Comparison of ENCODE assay signal across 8 cellular contexts in genomic region chr9:129887210-129888084, GRCh38. TPM values are rescaled to one million over a fixed set of nuclear protein-coding genes. Genes with fewer than 3 reads are reported as not detected.
DNase-seq lines count a peak whose midpoint lies in the region; ATAC-seq and TF ChIP-seq lines count a peak whose summit lies in the region.

No MANE protein-coding gene starts in this region.

- DNase-seq in Daoy (ENCODE audit: low read depth): peak; percentile 65
- peak; percentile 89 for DNase-seq in OCI-M1 (lab: John Stamatoyannopoulos, UW)
- DNase-seq in activated naive CD8-positive, alpha-beta T cell treated with anti-CD3 and anti-CD28 coated beads, Interleukin-2, amount 10 ng/mL, durations not matched to agents 7 days and 5 days: peak; percentile 58
- no peak for DNase-seq in thoracic aorta (ENCODE audit: low spot score)
- no peak for DNase-seq in HUDEP-2 (lab: John Stamatoyannopoulos, UW; ENCODE audit: unreplicated experiment in 76 of 76)
- DNase-seq in lower leg skin (ENCODE audit: low spot score in 2 of 2): no peak

- H3K27ac ChIP-seq in mesodermal cell (ENCODE audit: low read depth, low read length, severe bottlenecking) (peak overlapping the region; percentile 57), thoracic aorta (peak overlapping the region in 1 of 2 donors; percentile 75)

- H3K4me3 ChIP-seq in mesodermal cell (ENCODE audit: extremely low read depth, insufficient read depth, low read length, poor library complexity, severe bottlenecking) (no peak overlapping the region), thoracic aorta (peak overlapping the region; percentile 28), lower leg skin (ENCODE audit: low read depth, poor library complexity, severe bottlenecking) (no peak overlapping the region)

- no peaks in the 10 kb centered on the region for H3K9me3 Mint-ChIP-seq in activated naive CD8-positive, alpha-beta T cell treated with anti-CD3 and anti-CD28 coated beads, Interleukin-2, amount 10 ng/mL, durations not matched to agents 7 days and 5 days

- H3K36me3 ChIP-seq in mesodermal cell (ENCODE audit: control insufficient read depth, insufficient read depth, low read length): peaks cover 41% of the 10 kb centered on the region
- no peaks in the 10 kb centered on the region for H3K36me3 ChIP-seq in thoracic aorta

- H3K4me1 ChIP-seq in mesodermal cell (ENCODE audit: control insufficient read depth, insufficient read depth, low read length, poor library complexity, severe bottlenecking) (peaks cover 47% of the 10 kb centered on the region), thoracic aorta (ENCODE audit: control insufficient read depth in 1 of 2, low read depth in 2 of 2) (peaks cover 16 to 54% of the 10 kb centered on the region in 2 donors)

- peak overlapping the region; percentile 91 for H3K4me3 Mint-ChIP-seq in activated naive CD8-positive, alpha-beta T cell treated with anti-CD3 and anti-CD28 coated beads, Interleukin-2, amount 10 ng/mL, durations not matched to agents 7 days and 5 days

- WGBS in mesodermal cell (ENCODE audit: insufficient coverage in 2 of 2), 2 experiments: 80 to 87% methylated on average over 18 to 19 of the region's 24 CpGs
- 71% methylated on average over 24 of the region's 24 CpGs for WGBS in lower leg skin, 2 donors

- H3K9me3 ChIP-seq in mesodermal cell (ENCODE audit: control insufficient read depth, low read length) (no peaks in the 10 kb centered on the region), thoracic aorta (no peaks in the 10 kb centered on the region)

- H3K4me1 Mint-ChIP-seq in activated naive CD8-positive, alpha-beta T cell treated with anti-CD3 and anti-CD28 coated beads, Interleukin-2, amount 10 ng/mL, durations not matched to agents 7 days and 5 days: peaks cover 70% of the 10 kb centered on the region

- TF ChIP-seq CTCF in thoracic aorta (IDR thresholded peaks at IDR 0.05): no peak
- TF ChIP-seq CTCF in lower leg skin (IDR thresholded peaks at IDR 0.05): no peak

- intact Hi-C loops in lower leg skin (cut with DNase I; ENCODE audit: low total_unique reads): loop anchor here (10.0 kb wide), 2 partner anchors 167 to 217 kb away; partner anchors contain the start of gene GPR107

- no peaks in the 10 kb centered on the region for H3K27me3 Mint-ChIP-seq in activated naive CD8-positive, alpha-beta T cell treated with anti-CD3 and anti-CD28 coated beads, Interleukin-2, amount 10 ng/mL, durations not matched to agents 7 days and 5 days

- H3K36me3 Mint-ChIP-seq in activated naive CD8-positive, alpha-beta T cell treated with anti-CD3 and anti-CD28 coated beads, Interleukin-2, amount 10 ng/mL, durations not matched to agents 7 days and 5 days: peaks cover 25% of the 10 kb centered on the region

- peak overlapping the region; percentile 97 for H3K27ac Mint-ChIP-seq in activated naive CD8-positive, alpha-beta T cell treated with anti-CD3 and anti-CD28 coated beads, Interleukin-2, amount 10 ng/mL, durations not matched to agents 7 days and 5 days

- TF ChIP-seq POLR2A in lower leg skin (IDR thresholded peaks at IDR 0.05): no peak

- POLR2A ChIA-PET in activated naive CD8-positive, alpha-beta T cell treated with anti-CD3 and anti-CD28 coated beads, Interleukin-2, amount 10 ng/mL, durations not matched to agents 7 days and 5 days (lab: Charles Lee): interaction anchor here (0.6 to 10.9 kb wide), 18 partner anchors 8 to 241 kb away, joined by 3 to 195 read pairs (median 6); partner anchors contain the start of genes C9orf78, FNBP1, TOR1B and USP20

- H3K27me3 ChIP-seq in thoracic aorta (replicated peaks; ENCODE audit: insufficient read depth): no peaks in the 10 kb centered on the region

- no peak for ATAC-seq in activated naive CD8-positive, alpha-beta T cell treated with anti-CD3 and anti-CD28 coated beads, Interleukin-2, amount 10 ng/mL, durations not matched to agents 7 days and 5 days (ENCODE audit: low read depth)
- no peak for ATAC-seq in thoracic aorta (ENCODE audit: insufficient number of reproducible peaks, low FRiP score, low read depth)
- ATAC-seq in HG02973 (IDR thresholded peaks at IDR 0.05; ENCODE audit: unreplicated experiment): no peak

RNA-seq across cellular contexts. Expression of gene USP20, which starts 52.2 kb away (rescaled TPM):
- 5.5 and 9.1 TPM in 2 replicates for total RNA-seq in Daoy (2014; rRNA removed; shearing (Covaris generic))
- 100 to 1,000 TPM; 107 to 111 TPM for total RNA-seq in activated naive CD8-positive, alpha-beta T cell treated with anti-CD3 and anti-CD28 coated beads, Interleukin-2, amount 10 ng/mL, durations not matched to agents 7 days and 5 days
- 19.9 TPM for polyA plus RNA-seq in mesodermal cell (2013, experiment 1 of 2)
- 15.3 TPM for polyA plus RNA-seq in mesodermal cell (2013, experiment 2 of 2)
- total RNA-seq in thoracic aorta (10 to 100 TPM; 47.8 to 51.2 TPM), lower leg skin (10 to 100 TPM; 20.7 to 39.7 (median 36.1) TPM)

RNA-seq across cellular contexts. Expression of gene C9orf78, which starts 52.4 kb away (rescaled TPM):
- 127 and 128 TPM in 2 replicates for total RNA-seq in Daoy (2014; rRNA removed; shearing (Covaris generic))
- total RNA-seq in activated naive CD8-positive, alpha-beta T cell treated with anti-CD3 and anti-CD28 coated beads, Interleukin-2, amount 10 ng/mL, durations not matched to agents 7 days and 5 days: 10 to 100 TPM; 71.4 to 73.4 TPM
- polyA plus RNA-seq in mesodermal cell (2013, experiment 1 of 2): 39.7 TPM
- polyA plus RNA-seq in mesodermal cell (2013, experiment 2 of 2): 39.9 TPM
- total RNA-seq in thoracic aorta (100 to 1,000 TPM in 1 of 2 donors, 10 to 100 TPM in 1; 47.8 to 140 TPM), lower leg skin (100 to 1,000 TPM in 1 of 4 donors, 10 to 100 TPM in 3; 56.3 to 105 (median 61.3) TPM)

Comparison
In these comparisons a context has a peak if more than half of its experiments do, and no peak if none do; other contexts are left out.
1. DNase-seq: peak in Daoy (single experiment), OCI-M1 (single experiment) and activated naive CD8-positive, alpha-beta T cell treated with anti-CD3 and anti-CD28 coated beads, Interleukin-2, amount 10 ng/mL, durations not matched to agents 7 days and 5 days (single experiment); none in thoracic aorta (single experiment), HUDEP-2 (0 of 76) and lower leg skin (0 of 2).